In genomic region chr22:22787151-22787550, GRCh38 we compare ENCODE assay signal across 11 cellular contexts.
"Had no signal": no experiment of that assay in that cellular context is flagged by ENCODE, and none has a peak within 500 bp of the region (broad histone marks: within the 10 kb centered on the region; RNA-seq: fewer than 3 reads in every experiment).

No MANE protein-coding gene starts in this region.

- H3K4me1 Mint-ChIP-seq: stimulated activated memory B cell treated with anti-CD40 and anti-IgM and Interleukin-4, amounts not matched to agents 10 μg/mL and 1 μg/mL and 100 μg/mL, for 72 hours had no signal

- H3K27ac ChIP-seq: dorsolateral prefrontal cortex, left ventricle myocardium inferior, neutrophil, thyroid gland had no signal

- H3K36me3 Mint-ChIP-seq: naive B cell; stimulated activated memory B cell treated with anti-CD40 and anti-IgM and Interleukin-4, amounts not matched to agents 10 μg/mL and 1 μg/mL and 100 μg/mL, for 72 hours had no signal

- DNase-seq: activated CD4-positive, alpha-beta T cell treated with anti-CD3 and anti-CD28 coated beads, Interleukin-2, amount 10 ng/mL, durations not matched to agents 7 days and 5 days; activated effector memory CD4-positive, alpha-beta T cell treated with Interleukin-2 at 50 U/mL for 16 hours; activated naive CD4-positive, alpha-beta T cell treated with anti-CD3 and anti-CD28 coated beads, Interleukin-2, amount 50 U/mL, for 16 hours; activated T-cell treated with anti-CD3 and anti-CD28 coated beads, Interleukin-2, amount 50 U/mL, for 1 hour; dorsolateral prefrontal cortex; left ventricle myocardium inferior; naive B cell; retina; thyroid gland had no signal

- H3K27ac Mint-ChIP-seq: activated CD4-positive, alpha-beta T cell treated with anti-CD3 and anti-CD28 coated beads, Interleukin-2, amount 10 ng/mL, durations not matched to agents 7 days and 5 days; stimulated activated memory B cell treated with anti-CD40 and anti-IgM and Interleukin-4, amounts not matched to agents 10 μg/mL and 1 μg/mL and 100 μg/mL, for 72 hours had no signal

- H3K36me3 ChIP-seq: left ventricle myocardium inferior, neutrophil, thyroid gland had no signal

- ATAC-seq: stimulated activated memory B cell treated with anti-CD40 and anti-IgM and Interleukin-4, amounts not matched to agents 10 μg/mL and 1 μg/mL and 100 μg/mL, for 72 hours had no signal

- H3K9me3 ChIP-seq: left ventricle myocardium inferior, neutrophil, thyroid gland had no signal

- H3K4me3 Mint-ChIP-seq: activated CD4-positive, alpha-beta T cell treated with anti-CD3 and anti-CD28 coated beads, Interleukin-2, amount 10 ng/mL, durations not matched to agents 7 days and 5 days; naive B cell; stimulated activated memory B cell treated with anti-CD40 and anti-IgM and Interleukin-4, amounts not matched to agents 10 μg/mL and 1 μg/mL and 100 μg/mL, for 72 hours had no signal

- H3K9me3 Mint-ChIP-seq: activated CD4-positive, alpha-beta T cell treated with anti-CD3 and anti-CD28 coated beads, Interleukin-2, amount 10 ng/mL, durations not matched to agents 7 days and 5 days; naive B cell; stimulated activated memory B cell treated with anti-CD40 and anti-IgM and Interleukin-4, amounts not matched to agents 10 μg/mL and 1 μg/mL and 100 μg/mL, for 72 hours had no signal

- H3K27me3 ChIP-seq: neutrophil, thyroid gland had no signal

- H3K4me3 ChIP-seq: dorsolateral prefrontal cortex, left ventricle myocardium inferior, thyroid gland had no signal

- H3K4me1 ChIP-seq: left ventricle myocardium inferior, thyroid gland had no signal
